1 cellular context compared by ENCODE assay signal in genomic region chrX:124215786-124216185, GRCh38.
TF ChIP-seq lines count a peak whose summit lies in the region.

No MANE protein-coding gene starts in this region.

TF ChIP-seq in SK-N-SH, 30 proteins besides CTCF, POLR2A, EP300 and RAD21 (continued from another document):
- TF ChIP-seq ZBTB33 (IDR thresholded peaks at IDR 0.05; ENCODE audit: borderline replicate concordance, low read depth) (no peak), FOSL2 (IDR thresholded peaks at IDR 0.05; ENCODE audit: borderline replicate concordance, low read depth) (no peak), REST (IDR thresholded peaks at IDR 0.05; ENCODE audit: low read depth, low read length) (no peak), SIN3A (IDR thresholded peaks at IDR 0.05; ENCODE audit: borderline replicate concordance, low read depth, low read length) (no peak), USF1 (IDR thresholded peaks at IDR 0.05; ENCODE audit: borderline replicate concordance, low read depth) (no peak), MEF2A (IDR thresholded peaks at IDR 0.05; ENCODE audit: borderline replicate concordance, low read depth) (no peak), CHD2 (IDR thresholded peaks at IDR 0.05; ENCODE audit: low read length, partially characterized antibody) (no peak), GATA2 (CRISPR knock-in tag; IDR thresholded peaks at IDR 0.05) (no peak), RCOR1 (IDR thresholded peaks at IDR 0.05; ENCODE audit: low read length) (no peak), IRF3 (IDR thresholded peaks at IDR 0.05; ENCODE audit: low read depth, low read length) (no peak)
